9 cellular contexts compared by ENCODE assay signal in the genomic region with DNA sequence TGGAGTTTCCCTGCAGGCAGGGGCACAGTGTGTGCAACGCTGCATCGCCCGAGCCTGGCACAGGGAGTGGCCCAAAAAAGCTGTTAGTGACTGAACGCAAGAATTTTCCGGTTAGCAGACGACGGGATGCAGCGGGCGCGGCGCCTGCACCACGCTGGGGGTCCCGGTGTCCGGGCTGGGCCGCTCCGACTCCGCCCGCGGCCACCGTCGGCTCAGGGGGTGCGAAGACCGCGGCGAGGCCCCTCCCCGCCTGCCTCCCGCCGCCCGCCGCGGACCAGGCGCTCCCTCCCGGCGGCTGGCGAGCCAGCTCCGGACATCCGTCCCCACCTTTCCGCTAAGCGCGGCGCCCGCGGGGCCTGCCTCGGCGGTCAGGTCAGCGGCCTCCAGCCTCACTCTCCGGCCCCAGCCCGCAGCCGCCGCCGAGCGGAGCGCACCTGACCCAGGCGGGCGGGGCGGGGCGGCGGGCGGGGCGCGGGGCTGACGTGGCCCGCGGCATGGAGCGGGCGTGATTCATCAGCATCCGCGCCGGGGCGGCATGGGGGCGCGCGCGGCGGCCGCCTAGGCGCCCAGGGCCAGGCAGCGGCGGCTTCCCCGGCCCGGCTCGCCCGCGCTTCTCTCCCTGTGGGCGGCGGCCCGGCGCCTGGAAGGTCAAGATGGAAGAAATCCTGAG. TPM values are rescaled to one million over a fixed set of nuclear protein-coding genes. Genes with fewer than 3 reads are reported as not detected.
DNase-seq lines count a peak whose midpoint lies in the region; ATAC-seq, FAIRE-seq and TF ChIP-seq lines count a peak whose summit lies in the region.
"Had no signal": no experiment of that assay in that cellular context is flagged by ENCODE, and none has a peak within 500 bp of the region (broad histone marks: within the 10 kb centered on the region; RNA-seq: fewer than 3 reads in every experiment).

Gene ARFGEF3, plus strand, starts transcription at position 506 of the 670 bp plus-strand sequence. Its CDS starts 148 bp downstream, at position 654.

- H3K4me3 ChIP-seq in thoracic aorta, result peak within 1 kb of the TSS; percentile 82

- no peaks in the 10 kb centered on the region for H3K27me3 ChIP-seq in thoracic aorta (replicated peaks; ENCODE audit: insufficient read depth)

- H3K36me3 ChIP-seq in thoracic aorta, result no peaks in the 10 kb centered on the region

- ATAC-seq in HG03045 (IDR thresholded peaks at IDR 0.05; ENCODE audit: unreplicated experiment) (peak; percentile 87), thoracic aorta (ENCODE audit: insufficient number of reproducible peaks, low FRiP score, low read depth) (no peak)

- no peak for FAIRE-seq in RCC 7860 (lab: Jason Lieb, UNC)

- no peak for TF ChIP-seq CTCF in thoracic aorta (IDR thresholded peaks at IDR 0.05)

- H3K4me1 ChIP-seq in thoracic aorta (ENCODE audit: control insufficient read depth in 1 of 2, low read depth in 2 of 2), result peaks cover 3 to 13% of the 10 kb centered on the region in 2 donors

- no peak within 1 kb of the TSS for H3K27ac ChIP-seq in thoracic aorta

- DNase-seq in NCI-H1417 (lab: John Stamatoyannopoulos, UW), result peak; percentile 59 to 94 (median 88)
- no peak for DNase-seq in NCI-H1417 treated with DMSO at 0.1 percent for 48 hours (lab: John Stamatoyannopoulos, UW)
- peak; percentile 15 for DNase-seq in RCC 7860 (ENCODE audit: low spot score)
- peak in 3 of 4 experiments; percentile 2 to 33 (median 5) for DNase-seq in activated naive CD4-positive, alpha-beta T cell (lab: John Stamatoyannopoulos, UW)
- peak; percentile 80 for DNase-seq in glomerular visceral epithelial cell (ENCODE audit: extremely low spot score)
- peak in 50 of 56 donors; percentile 15 to 85 (median 64) for DNase-seq in nucleus accumbens (lab: John Stamatoyannopoulos, UW)
- DNase-seq in thoracic aorta (ENCODE audit: low spot score), result no peak
- DNase-seq: DND-41 had no signal

- H3K9me3 ChIP-seq in thoracic aorta, result no peaks in the 10 kb centered on the region

RNA-seq across cellular contexts. Expression of gene ARFGEF3, which starts in this region (rescaled TPM):
- 1 to 10 TPM; 1.1 to 1.4 TPM for total RNA-seq in thoracic aorta

Comparison
In these comparisons a context has a peak if more than half of its experiments do, and no peak if none do; other contexts are left out.
1. DNase-seq: peak in NCI-H1417 (3 of 3), RCC 7860 (single experiment), activated naive CD4-positive, alpha-beta T cell (3 of 4), glomerular visceral epithelial cell (single experiment) and nucleus accumbens (50 of 56); none in NCI-H1417 treated with DMSO at 0.1 percent for 48 hours (single experiment) and thoracic aorta (single experiment).